In the genomic region with DNA sequence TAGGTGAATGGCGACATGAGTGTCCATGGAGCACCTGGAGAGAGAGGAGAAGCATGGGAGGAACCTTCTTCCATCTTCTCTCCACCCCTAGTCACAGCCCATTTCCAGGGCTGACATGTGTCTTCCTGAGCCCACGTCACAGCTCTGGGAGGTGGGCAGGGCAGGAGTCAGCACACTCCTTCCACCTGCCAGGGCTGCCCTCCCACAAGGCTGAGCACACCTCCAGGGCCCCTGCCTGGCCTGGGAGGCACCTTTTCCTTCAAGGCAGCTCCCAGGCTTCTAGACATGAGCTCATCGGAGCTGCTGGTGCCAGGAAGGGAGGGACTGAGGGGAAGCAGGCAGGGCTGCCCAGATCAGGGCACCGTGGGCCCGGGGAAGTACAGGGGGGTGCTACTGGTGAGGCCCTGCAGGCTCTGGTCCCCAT, we compare ENCODE assay signal across 11 cellular contexts. TPM values are rescaled to one million over a fixed set of nuclear protein-coding genes. Genes with fewer than 3 reads are reported as not detected.
DNase-seq lines count a peak whose midpoint lies in the region; ATAC-seq, FAIRE-seq and TF ChIP-seq lines count a peak whose summit lies in the region.
"Had no signal": no experiment of that assay in that cellular context is flagged by ENCODE, and none has a peak within 500 bp of the region (broad histone marks: within the 10 kb centered on the region; RNA-seq: fewer than 3 reads in every experiment).

No MANE protein-coding gene starts in this region.

- H3K79me2 ChIP-seq in PC-9 (ENCODE audit: low read depth): no peaks in the 10 kb centered on the region

- H3K36me3 ChIP-seq in skeletal muscle tissue (ENCODE audit: control insufficient read depth in 3 of 3, insufficient read depth in 3 of 3, low read length in 3 of 3) (peaks cover 0 to 22% (median 10%) of the 10 kb centered on the region in 3 donors), PC-9 (ENCODE audit: low read depth) (no peaks in the 10 kb centered on the region)

- POLR2A ChIA-PET in PC-9 (lab: Charles Lee; ENCODE audit: unreplicated experiment): interaction anchor here (0.5 to 0.6 kb wide), 2 partner anchors 39 to 152 kb away, joined by 4 read pairs; a partner anchor contains a TSS

- H3K9ac ChIP-seq in skeletal muscle tissue (ENCODE audit: low read depth in 1 of 3, low read length in 3 of 3): peak overlapping the region; percentile 97 to 100 (median 100)

- ATAC-seq in HG02588 (IDR thresholded peaks at IDR 0.05; ENCODE audit: unreplicated experiment): no peak
- ATAC-seq: naive thymus-derived CD4-positive, alpha-beta T cell had no signal

- TF ChIP-seq CTCF in cardiac fibroblast (IDR thresholded peaks at IDR 0.05; ENCODE audit: low read depth, low read length): no peak
- no peak for TF ChIP-seq CTCF in PC-9 (conservative IDR thresholded peaks at IDR 0.05)

- peak in 1 of 2 donors; percentile 35 for DNase-seq in cardiac fibroblast (ENCODE audit: low read depth in 2 of 2)
- peak; percentile 84 for DNase-seq in kidney tubule cell (ENCODE audit: low spot score)
- no peak for DNase-seq in PC-9
- DNase-seq in stimulated activated CD4-positive, alpha-beta T cell treated with anti-CD3 and anti-CD28 coated beads, Interleukin-15, amount 100 ng/mL, for 24 hours: no peak
- no peak for DNase-seq in HTR-8/SVneo (ENCODE audit: insufficient read length, low spot score)
- DNase-seq: naive thymus-derived CD4-positive, alpha-beta T cell; NCI-H82; stimulated activated CD4-positive, alpha-beta T cell treated with anti-CD3 and anti-CD28 coated beads, Interleukin-4, amount 100 ng/mL, for 24 hours had no signal

- H3K4me2 ChIP-seq in PC-9: no peak overlapping the region

- H3K9me3 ChIP-seq in skeletal muscle tissue (ENCODE audit: control insufficient read depth in 3 of 3, low read length in 3 of 3) (no peaks in the 10 kb centered on the region), PC-9 (ENCODE audit: insufficient read depth, low read depth) (no peaks in the 10 kb centered on the region)

- H3K4me1 ChIP-seq in skeletal muscle tissue (ENCODE audit: control insufficient read depth in 3 of 3, insufficient read depth in 3 of 3, low read length in 3 of 3): peaks cover 62 to 94% (median 80%) of the 10 kb centered on the region in 3 donors
- H3K4me1 ChIP-seq in PC-9 (replicated peaks; ENCODE audit: insufficient read depth): no peaks in the 10 kb centered on the region; the same call in 1 of the 2 replicates

- H3K9me2 ChIP-seq in PC-9 (ENCODE audit: insufficient read depth): no peaks in the 10 kb centered on the region

- peaks cover 14% of the 10 kb centered on the region; the same call in 1 of the 2 replicates for H3F3A ChIP-seq in PC-9 (ENCODE audit: insufficient read depth, low read depth)

- no TSS peak for BruUV-seq in PC-9 (replicated peaks; lab: Mats Ljungman, UMichigan)

- intact Hi-C loops in PC-9 (cut with micrococcal nuclease; ENCODE audit: unreplicated experiment): no loop called here

- H3K27me3 ChIP-seq in skeletal muscle tissue (ENCODE audit: control insufficient read depth in 3 of 3, insufficient read depth in 3 of 3, low read length in 3 of 3): no peaks in the 10 kb centered on the region
- peaks cover 37% of the 10 kb centered on the region for H3K27me3 ChIP-seq in PC-9 (ENCODE audit: insufficient read depth, low read depth)

- H3K4me3 ChIP-seq in GM08714 (ENCODE audit: low read length) (peak overlapping the region; percentile 86; the same call in 1 of the 2 replicates), cardiac fibroblast (replicated peaks in 1 of 2; ENCODE audit: low read depth in 2 of 2, low read length in 2 of 2) (peak overlapping the region; percentile 7 to 89), skeletal muscle tissue (ENCODE audit: low read length in 3 of 3) (peak overlapping the region; percentile 66 to 96 (median 96)), PC-9 (no peak overlapping the region)

- no peak overlapping the region for H2AFZ ChIP-seq in PC-9

- peak overlapping the region; percentile 100 for H3K27ac ChIP-seq in skeletal muscle tissue (ENCODE audit: low read depth, low read length)
- no peak overlapping the region for H3K27ac ChIP-seq in PC-9

- H4K20me1 ChIP-seq in PC-9 (ENCODE audit: insufficient read depth): no peaks in the 10 kb centered on the region

- CTCF ChIA-PET in PC-9 (lab: Charles Lee): no interaction called here

- no peak for FAIRE-seq in HTR-8/SVneo (lab: Jason Lieb, UNC)

RNA-seq across cellular contexts. Expression of a gene that starts 13.6 kb away (rescaled TPM):
- total RNA-seq in skeletal muscle tissue (6.3 TPM), PC-9 (2021) (1.8 and 2.0 TPM in 2 replicates)

RNA-seq across cellular contexts. Expression of a gene that starts 34.2 kb away (rescaled TPM):
- total RNA-seq in skeletal muscle tissue: 4.7 TPM
- total RNA-seq in PC-9 (2021): 0.25 TPM in 1 of 2 replicates, not detected in the other
- total RNA-seq: naive thymus-derived CD4-positive, alpha-beta T cell had no signal
